In genomic region chr2:196914867-196915465, GRCh38 we compare ENCODE assay signal across 8 cellular contexts. TPM values are rescaled to one million over a fixed set of nuclear protein-coding genes. Genes with fewer than 3 reads are reported as not detected.
DNase-seq lines count a peak whose midpoint lies in the region; ATAC-seq and TF ChIP-seq lines count a peak whose summit lies in the region.

No MANE protein-coding gene starts in this region.

- peak overlapping the region; percentile 92 for H3K27ac Mint-ChIP-seq in activated CD8-positive, alpha-beta T cell treated with anti-CD3 and anti-CD28 coated beads for 36 hours

- peak overlapping the region; percentile 18 for H3K4me3 Mint-ChIP-seq in activated CD8-positive, alpha-beta T cell treated with anti-CD3 and anti-CD28 coated beads for 36 hours

- ATAC-seq in GM19463 (IDR thresholded peaks at IDR 0.05; ENCODE audit: unreplicated experiment): peak; percentile 86
- ATAC-seq in HG03108 (IDR thresholded peaks at IDR 0.05; ENCODE audit: unreplicated experiment): peak; percentile 85
- peak; percentile 99 for ATAC-seq in activated CD8-positive, alpha-beta T cell treated with anti-CD3 and anti-CD28 coated beads for 36 hours
- ATAC-seq in GM18502 (IDR thresholded peaks at IDR 0.05; ENCODE audit: poor library complexity, unreplicated experiment): no peak
- no peak for ATAC-seq in SK-N-SH treated with all-trans-retinoic acid at 6 μM for 48 hours

- H3K36me3 Mint-ChIP-seq in activated CD8-positive, alpha-beta T cell treated with anti-CD3 and anti-CD28 coated beads for 36 hours (ENCODE audit: low read depth): peaks cover 57% of the 10 kb centered on the region

- intact Hi-C loops in activated CD8-positive, alpha-beta T cell treated with anti-CD3 and anti-CD28 coated beads for 36 hours (cut with micrococcal nuclease): no loop called here

- H3K9me3 Mint-ChIP-seq in activated CD8-positive, alpha-beta T cell treated with anti-CD3 and anti-CD28 coated beads for 36 hours: peaks cover 8% of the 10 kb centered on the region

- CTCF ChIA-PET in GM10248 (lab: Yijun Ruan, JAX): interaction anchor here (2.5 kb wide), 1 partner anchor 10 kb away, joined by 8 read pairs; no protein-coding TSS in a partner anchor
- CTCF ChIA-PET in activated CD8-positive, alpha-beta T cell treated with anti-CD3 and anti-CD28 coated beads for 36 hours (lab: Charles Lee): interaction anchor here (1.0 to 1.3 kb wide), 2 partner anchors 10 to 13 kb away, joined by 4 to 5 read pairs; no protein-coding TSS in a partner anchor

- no peaks in the 10 kb centered on the region for H3K27me3 Mint-ChIP-seq in activated CD8-positive, alpha-beta T cell treated with anti-CD3 and anti-CD28 coated beads for 36 hours

- no peak for TF ChIP-seq CTCF in GM10248 (IDR thresholded peaks at IDR 0.05; ENCODE audit: control extremely low read depth, extremely low read depth, low read depth, missing control alignments)
- no peak for TF ChIP-seq CTCF in activated CD8-positive, alpha-beta T cell treated with anti-CD3 and anti-CD28 coated beads for 36 hours (IDR thresholded peaks at IDR 0.05)

- DNase-seq in GM10248 (ENCODE audit: extremely low spot score) (peak; percentile 26), SHP77 treated with DMSO at 0.1 percent for 48 hours (lab: John Stamatoyannopoulos, UW) (no peak), iPS-NIHi7 (ENCODE audit: extremely low spot score) (no peak)
- DNase-seq in activated CD8-positive, alpha-beta T cell treated with anti-CD3 and anti-CD28 coated beads for 36 hours: peak; percentile 41

- POLR2A ChIA-PET in GM10248 (lab: Yijun Ruan, JAX): no interaction called here
- POLR2A ChIA-PET in activated CD8-positive, alpha-beta T cell treated with anti-CD3 and anti-CD28 coated beads for 36 hours (lab: Charles Lee): interaction anchor here (0.6 to 1.5 kb wide), 4 partner anchors 11 to 115 kb away, joined by 3 to 9 read pairs (median 3); partner anchors contain the start of genes GTF3C3 and PGAP1

- peaks cover 29% of the 10 kb centered on the region for H3K4me1 Mint-ChIP-seq in activated CD8-positive, alpha-beta T cell treated with anti-CD3 and anti-CD28 coated beads for 36 hours (ENCODE audit: low read depth)

TF ChIP-seq in SK-N-SH treated with all-trans-retinoic acid at 6 μM for 48 hours, 23 proteins besides CTCF, POLR2A, EP300 and RAD21:
- TF ChIP-seq OSR1 (CRISPR knock-in tag; IDR thresholded peaks at IDR 0.05): no peak
- no peak for TF ChIP-seq SNAI2 (CRISPR knock-in tag; IDR thresholded peaks at IDR 0.05)

RNA-seq across cellular contexts. Expression of gene PGAP1, which starts 11.5 kb away (rescaled TPM):
- 10 to 100 TPM; 17.7 to 19.2 TPM for total RNA-seq in activated CD8-positive, alpha-beta T cell treated with anti-CD3 and anti-CD28 coated beads for 36 hours

Comparison
In these comparisons a context has a peak if more than half of its experiments do, and no peak if none do; other contexts are left out.
1. DNase-seq: peak in GM10248 (single experiment) and activated CD8-positive, alpha-beta T cell treated with anti-CD3 and anti-CD28 coated beads for 36 hours (single experiment); none in SHP77 treated with DMSO at 0.1 percent for 48 hours (single experiment) and iPS-NIHi7 (single experiment).
2. ATAC-seq: peak in GM19463 (single experiment), HG03108 (single experiment) and activated CD8-positive, alpha-beta T cell treated with anti-CD3 and anti-CD28 coated beads for 36 hours (single experiment); none in GM18502 (single experiment) and SK-N-SH treated with all-trans-retinoic acid at 6 μM for 48 hours (single experiment).